7 cellular contexts compared by ENCODE assay signal in the genomic region with DNA sequence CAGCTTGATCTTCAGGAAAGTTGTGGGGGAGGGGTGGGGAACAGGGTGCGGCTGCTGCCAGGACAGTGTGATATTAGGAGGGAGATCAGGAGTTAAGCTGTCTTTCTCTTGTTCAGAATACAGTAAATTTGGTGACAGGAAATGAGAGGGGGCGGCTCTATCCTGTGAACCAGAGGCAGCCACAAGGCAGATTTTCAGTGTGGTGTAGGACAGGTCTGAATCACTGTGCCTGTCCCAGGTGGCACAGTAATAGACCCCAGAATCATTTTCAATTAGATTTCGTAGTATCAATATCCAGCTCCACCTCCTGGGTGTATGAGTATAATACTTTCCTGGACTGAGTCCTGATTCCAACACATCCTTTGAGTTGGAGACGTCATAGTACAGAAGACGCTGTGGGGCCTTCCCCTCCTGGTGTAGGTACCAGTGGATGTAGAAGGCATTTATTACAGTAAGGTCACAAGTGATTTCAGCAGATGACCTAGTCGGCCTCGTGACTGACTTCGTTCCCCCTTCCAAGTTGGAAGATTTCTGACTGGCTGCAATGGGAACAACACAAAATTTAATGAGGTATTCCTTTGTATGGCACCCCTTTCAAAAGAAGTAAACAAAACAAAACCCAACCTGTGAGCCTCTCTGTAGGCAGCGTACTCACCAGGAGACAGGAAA.
DNase-seq lines count a peak whose midpoint lies in the region; ATAC-seq, FAIRE-seq and TF ChIP-seq lines count a peak whose summit lies in the region.
"Not testable (repeated sequence)": the region's sequence is repeated elsewhere in the genome, so short reads cannot be mapped to it uniquely, and the experiment has no call there.

No MANE protein-coding gene starts in this region.

- TF ChIP-seq RAD21 in GM12878 (IDR thresholded peaks at IDR 0.05; ENCODE audit: insufficient read depth, low read depth, low read length), result not testable (repeated sequence)

- H3K4me3 ChIP-seq in MM.1S (ENCODE audit: low read length), result peak overlapping the region; percentile 68
- peak overlapping the region; percentile 65 for H3K4me3 ChIP-seq in GM12878
- not testable (repeated sequence) for H3K4me3 ChIP-seq in neutrophil (ENCODE audit: low read depth in 1 of 2, low read length in 1 of 2)

- peaks cover 28% of the 10 kb centered on the region for H3K4me1 ChIP-seq in MM.1S (ENCODE audit: low read length)
- not testable (repeated sequence) for H3K4me1 ChIP-seq in GM12878 (ENCODE audit: control insufficient read depth, insufficient read depth, low read length)
- peaks cover 3 to 20% of the 10 kb centered on the region in 2 experiments for H3K4me1 ChIP-seq in neutrophil (ENCODE audit: control insufficient read depth in 1 of 2, insufficient read depth in 1 of 2, low read depth in 1 of 2, low read length in 1 of 2)

- H4K20me1 ChIP-seq in MM.1S (ENCODE audit: insufficient read depth, low read length); GM12878 (ENCODE audit: control insufficient read depth, insufficient read depth): not testable (repeated sequence)

- FAIRE-seq in GM18507 (lab: Jason Lieb, UNC), result peak; percentile 78
- FAIRE-seq in GM12878 (lab: Jason Lieb, UNC), result not testable (repeated sequence)

- H3K4me1 Mint-ChIP-seq in activated CD4-positive, alpha-beta memory T cell treated with anti-CD3 and anti-CD28 coated beads for 36 hours (ENCODE audit: low read depth), result peaks cover 26% of the 10 kb centered on the region

- not testable (repeated sequence) for H3K9me2 ChIP-seq in MM.1S (replicated peaks; ENCODE audit: insufficient read depth, low read length)

- H3K79me2 ChIP-seq in MM.1S (ENCODE audit: low read length), result peaks cover 42% of the 10 kb centered on the region
- not testable (repeated sequence) for H3K79me2 ChIP-seq in GM12878 (ENCODE audit: control insufficient read depth, insufficient read depth, low read length)

- not testable (repeated sequence) for TF ChIP-seq POLR2A in GM12878 (IDR thresholded peaks at IDR 0.05; ENCODE audit: low read depth, low read length)

- H3K27ac Mint-ChIP-seq in activated CD4-positive, alpha-beta memory T cell treated with anti-CD3 and anti-CD28 coated beads for 36 hours, result peak overlapping the region; percentile 91

- H3K27me3 ChIP-seq in MM.1S (replicated peaks; ENCODE audit: insufficient read depth, low read length); GM12878 (replicated peaks in 1 of 2; ENCODE audit: control insufficient read depth in 2 of 2, insufficient read depth in 2 of 2, low read length in 1 of 2); neutrophil: not testable (repeated sequence)

- CTCF ChIA-PET in activated CD4-positive, alpha-beta memory T cell treated with anti-CD3 and anti-CD28 coated beads for 36 hours (lab: Charles Lee), result interaction anchor here (0.7 to 1.3 kb wide), 4 partner anchors 10 to 133 kb away, joined by 3 to 14 read pairs (median 6); no protein-coding TSS in a partner anchor
- CTCF ChIA-PET in GM12878 (lab: Yijun Ruan, JAX), result interaction anchor here (0.8 to 9.6 kb wide), 10 partner anchors 9 to 240 kb away, joined by 3 to 240 read pairs (median 8); no protein-coding TSS in a partner anchor

- TF ChIP-seq EP300 in GM12878 (IDR thresholded peaks at IDR 0.05; ENCODE audit: borderline replicate concordance in 1 of 2, control insufficient read depth in 1 of 2, low read depth in 2 of 2, low read length in 2 of 2), result not testable (repeated sequence)

- H3K27me3 Mint-ChIP-seq in activated CD4-positive, alpha-beta memory T cell treated with anti-CD3 and anti-CD28 coated beads for 36 hours, result not testable (repeated sequence)

- H3K4me2 ChIP-seq in MM.1S (ENCODE audit: low read depth, low read length) (peak overlapping the region; percentile 72; the same call in 1 of the 2 replicates), GM12878 (ENCODE audit: control insufficient read depth, insufficient read depth) (peak overlapping the region; percentile 48; the same call in 1 of the 2 replicates)

- H2AFZ ChIP-seq in MM.1S (ENCODE audit: low read length), result peak overlapping the region; percentile 51; the same call in 1 of the 2 replicates
- H2AFZ ChIP-seq in GM12878 (ENCODE audit: control insufficient read depth, low read depth, low read length), result peak overlapping the region; percentile 34; the same call in 1 of the 2 replicates

- WGBS in GM12878 (ENCODE audit: insufficient coverage, insufficient replicate concordance, low lambda C conversion rate, missing lambda C conversion rate), result 17% methylated on average over 8 of the region's 9 CpGs

- H3K9ac ChIP-seq in MM.1S (ENCODE audit: low read length), result peak overlapping the region; percentile 62; the same call in 1 of the 2 replicates
- peak overlapping the region; percentile 51 for H3K9ac ChIP-seq in GM12878 (ENCODE audit: control insufficient read depth, insufficient read depth, low read length)

- in situ Hi-C loops in GM12878 (cut with MboI), result loop anchor here (25.0 kb wide), 1 partner anchor 137 kb away; no protein-coding TSS in a partner anchor

- H3K4me3 Mint-ChIP-seq in activated CD4-positive, alpha-beta memory T cell treated with anti-CD3 and anti-CD28 coated beads for 36 hours, result peak overlapping the region; percentile 82

- H3K36me3 Mint-ChIP-seq in activated CD4-positive, alpha-beta memory T cell treated with anti-CD3 and anti-CD28 coated beads for 36 hours, result not testable (repeated sequence)

- peak overlapping the region; percentile 80; the same call in 1 of the 2 replicates for H3K27ac ChIP-seq in MM.1S (ENCODE audit: low read length)
- H3K27ac ChIP-seq in GM12878 (ENCODE audit: control insufficient read depth, insufficient read depth), result peak overlapping the region; percentile 72
- peak overlapping the region; percentile 62 for H3K27ac ChIP-seq in neutrophil

- peaks cover 22% of the 10 kb centered on the region for H3F3A ChIP-seq in MM.1S (ENCODE audit: insufficient read depth, low read length)

- not testable (repeated sequence) for H3K9me3 ChIP-seq in MM.1S (replicated peaks; ENCODE audit: insufficient read depth, low read length); GM12878 (replicated peaks; ENCODE audit: control insufficient read depth, insufficient read depth, low read length); neutrophil

- BruUV-seq in GM12878 (replicated peaks; lab: Mats Ljungman, UMichigan), result TSS peak; percentile 88

- not testable (repeated sequence) for TF ChIP-seq CTCF in MM.1S (IDR thresholded peaks at IDR 0.05; ENCODE audit: low read length); GM12878 (IDR thresholded peaks at IDR 0.05 in 2 of 3, conservative IDR thresholded peaks at IDR 0.05 in 1 of 3; ENCODE audit: control insufficient read depth in 2 of 3, extremely low read depth in 1 of 3, insufficient read depth in 1 of 3, low read depth in 3 of 3, low read length in 3 of 3); neutrophil (IDR thresholded peaks at IDR 0.05)

- intact Hi-C loops in activated CD4-positive, alpha-beta memory T cell treated with anti-CD3 and anti-CD28 coated beads for 36 hours (cut with micrococcal nuclease); GM12878 (cut with micrococcal nuclease; ENCODE audit: unreplicated experiment): not testable (repeated sequence)

- ATAC-seq in GM21515 (IDR thresholded peaks at IDR 0.05; ENCODE audit: unreplicated experiment), result peak; percentile 32
- peak; percentile 35 for ATAC-seq in HG03095 (IDR thresholded peaks at IDR 0.05; ENCODE audit: unreplicated experiment)
- peak; percentile 54 for ATAC-seq in GM12878

- POLR2A ChIA-PET in activated CD4-positive, alpha-beta memory T cell treated with anti-CD3 and anti-CD28 coated beads for 36 hours (lab: Charles Lee), result interaction anchor here (0.8 kb wide), 1 partner anchor 9 kb away, joined by 3 read pairs; no protein-coding TSS in a partner anchor
- POLR2A ChIA-PET in GM12878 (lab: Charles Lee), result interaction anchor here (1.1 kb wide), 1 partner anchor 166 kb away, joined by 4 read pairs; no protein-coding TSS in a partner anchor

- DNase-seq in GM18507 (ENCODE audit: extremely low spot score, insufficient read length, low read depth); MM.1S; activated CD4-positive, alpha-beta memory T cell treated with anti-CD3 and anti-CD28 coated beads for 36 hours; GM12878 (ENCODE audit: low read depth, low spot score): not testable (repeated sequence)

- H3K36me3 ChIP-seq in MM.1S (replicated peaks; ENCODE audit: insufficient read depth, low read length); GM12878 (ENCODE audit: control insufficient read depth in 2 of 2, insufficient read depth in 2 of 2, low read length in 1 of 2); neutrophil: not testable (repeated sequence)

- RAD21 ChIA-PET in GM12878 (lab: Charles Lee; ENCODE audit: unreplicated experiment), result interaction anchor here (0.7 to 5.7 kb wide), 8 partner anchors 9 to 133 kb away, joined by 3 to 39 read pairs (median 4); no protein-coding TSS in a partner anchor

- SMC1A ChIA-PET in GM12878 (lab: Charles Lee; ENCODE audit: uncharacterized antibody, unreplicated experiment), result interaction anchor here (1.1 to 2.3 kb wide), 6 partner anchors 13 to 133 kb away, joined by 3 to 16 read pairs (median 4); no protein-coding TSS in a partner anchor

- H3K9me3 Mint-ChIP-seq in activated CD4-positive, alpha-beta memory T cell treated with anti-CD3 and anti-CD28 coated beads for 36 hours, result not testable (repeated sequence)
